In the genomic region with DNA sequence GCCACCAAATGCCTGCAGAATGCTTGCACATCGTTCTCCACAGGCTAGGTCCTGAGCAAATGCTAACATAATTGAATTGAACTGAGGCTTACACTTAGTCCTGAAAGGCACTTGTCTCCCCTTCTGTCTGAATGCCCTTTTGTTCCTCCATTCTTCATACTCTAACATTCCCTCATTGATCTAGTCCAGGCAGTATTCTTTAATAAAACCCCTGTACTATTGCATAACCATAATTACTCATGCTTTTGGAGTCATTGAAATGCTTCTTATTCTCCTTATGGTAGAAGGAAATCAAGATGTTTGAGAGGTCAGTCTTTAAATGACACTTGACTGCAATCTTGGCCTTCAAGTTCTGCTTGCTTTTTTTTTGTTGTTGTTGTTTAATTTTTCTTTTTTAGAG, we compare ENCODE assay signal across 1 cellular context.
TF ChIP-seq lines count a peak whose summit lies in the region.

No MANE protein-coding gene starts in this region.

TF ChIP-seq in HCT116, 20 proteins besides CTCF, POLR2A, EP300 and RAD21 (continued from another document):
- TF ChIP-seq, protein P1, sequence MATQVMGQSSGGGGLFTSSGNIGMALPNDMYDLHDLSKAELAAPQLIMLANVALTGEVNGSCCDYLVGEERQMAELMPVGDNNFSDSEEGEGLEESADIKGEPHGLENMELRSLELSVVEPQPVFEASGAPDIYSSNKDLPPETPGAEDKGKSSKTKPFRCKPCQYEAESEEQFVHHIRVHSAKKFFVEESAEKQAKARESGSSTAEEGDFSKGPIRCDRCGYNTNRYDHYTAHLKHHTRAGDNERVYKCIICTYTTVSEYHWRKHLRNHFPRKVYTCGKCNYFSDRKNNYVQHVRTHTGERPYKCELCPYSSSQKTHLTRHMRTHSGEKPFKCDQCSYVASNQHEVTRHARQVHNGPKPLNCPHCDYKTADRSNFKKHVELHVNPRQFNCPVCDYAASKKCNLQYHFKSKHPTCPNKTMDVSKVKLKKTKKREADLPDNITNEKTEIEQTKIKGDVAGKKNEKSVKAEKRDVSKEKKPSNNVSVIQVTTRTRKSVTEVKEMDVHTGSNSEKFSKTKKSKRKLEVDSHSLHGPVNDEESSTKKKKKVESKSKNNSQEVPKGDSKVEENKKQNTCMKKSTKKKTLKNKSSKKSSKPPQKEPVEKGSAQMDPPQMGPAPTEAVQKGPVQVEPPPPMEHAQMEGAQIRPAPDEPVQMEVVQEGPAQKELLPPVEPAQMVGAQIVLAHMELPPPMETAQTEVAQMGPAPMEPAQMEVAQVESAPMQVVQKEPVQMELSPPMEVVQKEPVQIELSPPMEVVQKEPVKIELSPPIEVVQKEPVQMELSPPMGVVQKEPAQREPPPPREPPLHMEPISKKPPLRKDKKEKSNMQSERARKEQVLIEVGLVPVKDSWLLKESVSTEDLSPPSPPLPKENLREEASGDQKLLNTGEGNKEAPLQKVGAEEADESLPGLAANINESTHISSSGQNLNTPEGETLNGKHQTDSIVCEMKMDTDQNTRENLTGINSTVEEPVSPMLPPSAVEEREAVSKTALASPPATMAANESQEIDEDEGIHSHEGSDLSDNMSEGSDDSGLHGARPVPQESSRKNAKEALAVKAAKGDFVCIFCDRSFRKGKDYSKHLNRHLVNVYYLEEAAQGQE (IDR thresholded peaks at IDR 0.05; ENCODE audit: low read depth): no peak
- peak; percentile 22; the same call in 1 of the 2 replicates for TF ChIP-seq SP1 (IDR thresholded peaks at IDR 0.05; ENCODE audit: low read depth)
- TF ChIP-seq FOSL1 (IDR thresholded peaks at IDR 0.05; ENCODE audit: low read depth): 0 out of 2 replicates have a peak, but pooled peaks have one; percentile 7
- no peak for TF ChIP-seq CBX3 (IDR thresholded peaks at IDR 0.05; ENCODE audit: low read depth)
- peak; percentile 89 for TF ChIP-seq CEBPB (IDR thresholded peaks at IDR 0.05; ENCODE audit: low read depth)
